Comparison of ENCODE assay signal across 1 cellular context in the genomic region with DNA sequence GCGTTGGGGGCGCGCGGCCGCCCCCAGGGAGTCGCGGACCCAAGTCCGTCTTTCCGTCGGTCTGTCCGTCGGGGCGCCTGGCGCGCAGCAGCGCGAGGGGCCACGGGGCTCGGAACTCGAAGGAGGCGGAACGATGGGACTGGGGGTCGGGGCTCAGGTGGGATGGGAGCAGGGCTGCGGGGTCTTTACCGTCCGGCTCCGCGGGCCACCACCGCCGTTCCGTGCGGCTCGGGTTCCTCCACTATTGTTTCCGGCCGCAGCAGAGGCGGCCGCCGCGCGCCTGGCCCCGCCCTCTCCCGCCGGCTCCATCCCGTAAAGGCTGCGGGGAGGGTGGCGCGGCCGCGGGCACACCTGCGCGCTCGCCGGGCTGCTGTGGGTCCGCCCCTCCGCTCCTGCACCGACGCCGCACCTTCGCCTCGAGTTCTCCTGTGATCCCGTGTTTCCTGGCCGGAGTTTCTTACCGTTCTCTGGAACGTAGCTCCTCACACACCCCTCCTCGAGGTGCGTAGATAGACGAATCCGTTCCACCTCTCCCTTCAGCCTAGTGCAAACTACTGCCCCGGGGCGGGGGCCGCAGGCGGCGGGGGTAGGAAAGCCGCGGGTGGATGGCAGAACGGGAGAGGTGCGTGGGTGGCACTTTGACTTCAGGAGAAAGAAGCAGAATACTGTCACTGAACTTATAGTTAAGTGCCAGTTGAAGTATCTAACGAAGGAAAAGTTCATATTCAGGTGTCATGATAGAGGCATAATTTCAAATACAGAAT.
A peak's percentile ranks its signal among the peaks of the same experiment; 100 is the strongest.
TF ChIP-seq lines count a peak whose summit lies in the region.

A gene (minus strand): TSS at position 243 of the 764 bp plus-strand sequence. CDS start 1,038 bp downstream, outside the sequence.

TF ChIP-seq in HepG2, 621 proteins besides CTCF, POLR2A, EP300 and RAD21 (continued from another document and continues in another):
- TF ChIP-seq, protein P1, sequence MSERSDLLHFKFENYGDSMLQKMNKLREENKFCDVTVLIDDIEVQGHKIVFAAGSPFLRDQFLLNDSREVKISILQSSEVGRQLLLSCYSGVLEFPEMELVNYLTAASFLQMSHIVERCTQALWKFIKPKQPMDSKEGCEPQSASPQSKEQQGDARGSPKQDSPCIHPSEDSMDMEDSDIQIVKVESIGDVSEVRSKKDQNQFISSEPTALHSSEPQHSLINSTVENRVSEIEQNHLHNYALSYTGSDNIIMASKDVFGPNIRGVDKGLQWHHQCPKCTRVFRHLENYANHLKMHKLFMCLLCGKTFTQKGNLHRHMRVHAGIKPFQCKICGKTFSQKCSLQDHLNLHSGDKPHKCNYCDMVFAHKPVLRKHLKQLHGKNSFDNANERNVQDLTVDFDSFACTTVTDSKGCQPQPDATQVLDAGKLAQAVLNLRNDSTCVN (CRISPR knock-in tag; IDR thresholded peaks at IDR 0.05; ENCODE audit: borderline replicate concordance), result peak; percentile 58; the same call in 1 of the 2 replicates
- TF ChIP-seq ZNF782 (CRISPR knock-in tag; IDR thresholded peaks at IDR 0.05; ENCODE audit: borderline replicate concordance) (no peak), MEIS2 (CRISPR knock-in tag; IDR thresholded peaks at IDR 0.05) (0 out of 2 replicates have a peak, but pooled peaks have one; percentile 34), ZNF430 (CRISPR knock-in tag; IDR thresholded peaks at IDR 0.05) (no peak; the same call in 1 of the 2 replicates), DNMT1 (CRISPR knock-in tag; IDR thresholded peaks at IDR 0.05) (no peak), ZBTB7A (CRISPR knock-in tag; IDR thresholded peaks at IDR 0.05) (peak; percentile 38; the same call in 1 of the 2 replicates), GTF3A (CRISPR knock-in tag; conservative IDR thresholded peaks at IDR 0.05) (no peak), GFI1 (CRISPR knock-in tag; IDR thresholded peaks at IDR 0.05; ENCODE audit: borderline replicate concordance) (peak; percentile 62; the same call in 1 of the 2 replicates), NRL (CRISPR knock-in tag; IDR thresholded peaks at IDR 0.05; ENCODE audit: borderline replicate concordance) (no peak), ARID2 (CRISPR knock-in tag; IDR thresholded peaks at IDR 0.05; ENCODE audit: borderline replicate concordance) (no peak), FIP1L1 (IDR thresholded peaks at IDR 0.05; ENCODE audit: borderline replicate concordance, insufficient read depth, low read depth, low read length) (no peak), AGO2 (optimal IDR thresholded peaks at IDR 0.05; ENCODE audit: low read depth, low read length) (peak; percentile 53), RXRB (CRISPR knock-in tag; IDR thresholded peaks at IDR 0.05; ENCODE audit: borderline replicate concordance) (no peak), ZNF460 (CRISPR knock-in tag; IDR thresholded peaks at IDR 0.05; ENCODE audit: borderline replicate concordance) (no peak), HDAC2 (CRISPR knock-in tag; IDR thresholded peaks at IDR 0.05) (no peak), SRSF4 (IDR thresholded peaks at IDR 0.05; ENCODE audit: low read depth, low read length, poor library complexity, severe bottlenecking) (no peak), MBNL3 (CRISPR knock-in tag; conservative IDR thresholded peaks at IDR 0.05) (no peak), ZFP36 (IDR thresholded peaks at IDR 0.05; ENCODE audit: borderline replicate concordance, low read depth, low read length, partially characterized antibody) (no peak), HOXA7 (CRISPR knock-in tag; IDR thresholded peaks at IDR 0.05) (no peak), HOXA3 (CRISPR knock-in tag; IDR thresholded peaks at IDR 0.05) (peak; percentile 9; the same call in 1 of the 2 replicates), ISX (CRISPR knock-in tag; conservative IDR thresholded peaks at IDR 0.05) (no peak), IKZF1 (IDR thresholded peaks at IDR 0.05) (no peak), ZFP36L1 (CRISPR knock-in tag; IDR thresholded peaks at IDR 0.05) (no peak; the same call in 1 of the 2 replicates), NFYB (CRISPR knock-in tag; IDR thresholded peaks at IDR 0.05) (no peak; the same call in 1 of the 2 replicates), ZNF773 (CRISPR knock-in tag; IDR thresholded peaks at IDR 0.05; ENCODE audit: borderline replicate concordance) (no peak), FOXO1 (CRISPR knock-in tag; IDR thresholded peaks at IDR 0.05) (no peak), ZNF563 (CRISPR knock-in tag; IDR thresholded peaks at IDR 0.05) (peak; percentile 61; the same call in 1 of the 2 replicates), EHMT2 (IDR thresholded peaks at IDR 0.05; ENCODE audit: borderline replicate concordance, low read depth, low read length) (no peak), TARDBP (CRISPR knock-in tag; IDR thresholded peaks at IDR 0.05) (peak; percentile 60; the same call in 1 of the 2 replicates), ZSCAN21 (CRISPR knock-in tag; IDR thresholded peaks at IDR 0.05; ENCODE audit: borderline replicate concordance) (peak; percentile 74)
- TF ChIP-seq, protein P2, sequence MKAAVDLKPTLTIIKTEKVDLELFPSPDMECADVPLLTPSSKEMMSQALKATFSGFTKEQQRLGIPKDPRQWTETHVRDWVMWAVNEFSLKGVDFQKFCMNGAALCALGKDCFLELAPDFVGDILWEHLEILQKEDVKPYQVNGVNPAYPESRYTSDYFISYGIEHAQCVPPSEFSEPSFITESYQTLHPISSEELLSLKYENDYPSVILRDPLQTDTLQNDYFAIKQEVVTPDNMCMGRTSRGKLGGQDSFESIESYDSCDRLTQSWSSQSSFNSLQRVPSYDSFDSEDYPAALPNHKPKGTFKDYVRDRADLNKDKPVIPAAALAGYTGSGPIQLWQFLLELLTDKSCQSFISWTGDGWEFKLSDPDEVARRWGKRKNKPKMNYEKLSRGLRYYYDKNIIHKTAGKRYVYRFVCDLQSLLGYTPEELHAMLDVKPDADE (CRISPR knock-in tag; IDR thresholded peaks at IDR 0.05), result 0 out of 2 replicates have a peak, but pooled peaks have one; percentile 40
- TF ChIP-seq, protein P3, sequence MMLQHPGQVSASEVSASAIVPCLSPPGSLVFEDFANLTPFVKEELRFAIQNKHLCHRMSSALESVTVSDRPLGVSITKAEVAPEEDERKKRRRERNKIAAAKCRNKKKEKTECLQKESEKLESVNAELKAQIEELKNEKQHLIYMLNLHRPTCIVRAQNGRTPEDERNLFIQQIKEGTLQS (CRISPR knock-in tag; IDR thresholded peaks at IDR 0.05), result no peak
- TF ChIP-seq, protein P4, sequence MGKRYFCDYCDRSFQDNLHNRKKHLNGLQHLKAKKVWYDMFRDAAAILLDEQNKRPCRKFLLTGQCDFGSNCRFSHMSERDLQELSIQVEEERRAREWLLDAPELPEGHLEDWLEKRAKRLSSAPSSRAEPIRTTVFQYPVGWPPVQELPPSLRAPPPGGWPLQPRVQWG (CRISPR knock-in tag; IDR thresholded peaks at IDR 0.05; ENCODE audit: borderline replicate concordance, low read depth), result no peak
- TF ChIP-seq, protein P5, sequence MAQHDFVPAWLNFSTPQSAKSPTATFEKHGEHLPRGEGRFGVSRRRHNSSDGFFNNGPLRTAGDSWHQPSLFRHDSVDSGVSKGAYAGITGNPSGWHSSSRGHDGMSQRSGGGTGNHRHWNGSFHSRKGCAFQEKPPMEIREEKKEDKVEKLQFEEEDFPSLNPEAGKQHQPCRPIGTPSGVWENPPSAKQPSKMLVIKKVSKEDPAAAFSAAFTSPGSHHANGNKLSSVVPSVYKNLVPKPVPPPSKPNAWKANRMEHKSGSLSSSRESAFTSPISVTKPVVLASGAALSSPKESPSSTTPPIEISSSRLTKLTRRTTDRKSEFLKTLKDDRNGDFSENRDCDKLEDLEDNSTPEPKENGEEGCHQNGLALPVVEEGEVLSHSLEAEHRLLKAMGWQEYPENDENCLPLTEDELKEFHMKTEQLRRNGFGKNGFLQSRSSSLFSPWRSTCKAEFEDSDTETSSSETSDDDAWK (CRISPR knock-in tag; IDR thresholded peaks at IDR 0.05), result no peak
- TF ChIP-seq, protein P6, sequence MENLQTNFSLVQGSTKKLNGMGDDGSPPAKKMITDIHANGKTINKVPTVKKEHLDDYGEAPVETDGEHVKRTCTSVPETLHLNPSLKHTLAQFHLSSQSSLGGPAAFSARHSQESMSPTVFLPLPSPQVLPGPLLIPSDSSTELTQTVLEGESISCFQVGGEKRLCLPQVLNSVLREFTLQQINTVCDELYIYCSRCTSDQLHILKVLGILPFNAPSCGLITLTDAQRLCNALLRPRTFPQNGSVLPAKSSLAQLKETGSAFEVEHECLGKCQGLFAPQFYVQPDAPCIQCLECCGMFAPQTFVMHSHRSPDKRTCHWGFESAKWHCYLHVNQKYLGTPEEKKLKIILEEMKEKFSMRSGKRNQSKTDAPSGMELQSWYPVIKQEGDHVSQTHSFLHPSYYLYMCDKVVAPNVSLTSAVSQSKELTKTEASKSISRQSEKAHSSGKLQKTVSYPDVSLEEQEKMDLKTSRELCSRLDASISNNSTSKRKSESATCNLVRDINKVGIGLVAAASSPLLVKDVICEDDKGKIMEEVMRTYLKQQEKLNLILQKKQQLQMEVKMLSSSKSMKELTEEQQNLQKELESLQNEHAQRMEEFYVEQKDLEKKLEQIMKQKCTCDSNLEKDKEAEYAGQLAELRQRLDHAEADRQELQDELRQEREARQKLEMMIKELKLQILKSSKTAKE (CRISPR knock-in tag; IDR thresholded peaks at IDR 0.05; ENCODE audit: borderline replicate concordance), result no peak
- TF ChIP-seq, protein P7, sequence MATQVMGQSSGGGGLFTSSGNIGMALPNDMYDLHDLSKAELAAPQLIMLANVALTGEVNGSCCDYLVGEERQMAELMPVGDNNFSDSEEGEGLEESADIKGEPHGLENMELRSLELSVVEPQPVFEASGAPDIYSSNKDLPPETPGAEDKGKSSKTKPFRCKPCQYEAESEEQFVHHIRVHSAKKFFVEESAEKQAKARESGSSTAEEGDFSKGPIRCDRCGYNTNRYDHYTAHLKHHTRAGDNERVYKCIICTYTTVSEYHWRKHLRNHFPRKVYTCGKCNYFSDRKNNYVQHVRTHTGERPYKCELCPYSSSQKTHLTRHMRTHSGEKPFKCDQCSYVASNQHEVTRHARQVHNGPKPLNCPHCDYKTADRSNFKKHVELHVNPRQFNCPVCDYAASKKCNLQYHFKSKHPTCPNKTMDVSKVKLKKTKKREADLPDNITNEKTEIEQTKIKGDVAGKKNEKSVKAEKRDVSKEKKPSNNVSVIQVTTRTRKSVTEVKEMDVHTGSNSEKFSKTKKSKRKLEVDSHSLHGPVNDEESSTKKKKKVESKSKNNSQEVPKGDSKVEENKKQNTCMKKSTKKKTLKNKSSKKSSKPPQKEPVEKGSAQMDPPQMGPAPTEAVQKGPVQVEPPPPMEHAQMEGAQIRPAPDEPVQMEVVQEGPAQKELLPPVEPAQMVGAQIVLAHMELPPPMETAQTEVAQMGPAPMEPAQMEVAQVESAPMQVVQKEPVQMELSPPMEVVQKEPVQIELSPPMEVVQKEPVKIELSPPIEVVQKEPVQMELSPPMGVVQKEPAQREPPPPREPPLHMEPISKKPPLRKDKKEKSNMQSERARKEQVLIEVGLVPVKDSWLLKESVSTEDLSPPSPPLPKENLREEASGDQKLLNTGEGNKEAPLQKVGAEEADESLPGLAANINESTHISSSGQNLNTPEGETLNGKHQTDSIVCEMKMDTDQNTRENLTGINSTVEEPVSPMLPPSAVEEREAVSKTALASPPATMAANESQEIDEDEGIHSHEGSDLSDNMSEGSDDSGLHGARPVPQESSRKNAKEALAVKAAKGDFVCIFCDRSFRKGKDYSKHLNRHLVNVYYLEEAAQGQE (IDR thresholded peaks at IDR 0.05; ENCODE audit: borderline replicate concordance in 1 of 2, low read depth in 1 of 2, low read length in 2 of 2), result no peak
- TF ChIP-seq, protein P8, sequence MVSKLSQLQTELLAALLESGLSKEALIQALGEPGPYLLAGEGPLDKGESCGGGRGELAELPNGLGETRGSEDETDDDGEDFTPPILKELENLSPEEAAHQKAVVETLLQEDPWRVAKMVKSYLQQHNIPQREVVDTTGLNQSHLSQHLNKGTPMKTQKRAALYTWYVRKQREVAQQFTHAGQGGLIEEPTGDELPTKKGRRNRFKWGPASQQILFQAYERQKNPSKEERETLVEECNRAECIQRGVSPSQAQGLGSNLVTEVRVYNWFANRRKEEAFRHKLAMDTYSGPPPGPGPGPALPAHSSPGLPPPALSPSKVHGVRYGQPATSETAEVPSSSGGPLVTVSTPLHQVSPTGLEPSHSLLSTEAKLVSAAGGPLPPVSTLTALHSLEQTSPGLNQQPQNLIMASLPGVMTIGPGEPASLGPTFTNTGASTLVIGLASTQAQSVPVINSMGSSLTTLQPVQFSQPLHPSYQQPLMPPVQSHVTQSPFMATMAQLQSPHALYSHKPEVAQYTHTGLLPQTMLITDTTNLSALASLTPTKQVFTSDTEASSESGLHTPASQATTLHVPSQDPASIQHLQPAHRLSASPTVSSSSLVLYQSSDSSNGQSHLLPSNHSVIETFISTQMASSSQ (IDR thresholded peaks at IDR 0.05; ENCODE audit: low read depth), result no peak
- TF ChIP-seq, protein P8 (CRISPR knock-in tag; IDR thresholded peaks at IDR 0.05; ENCODE audit: borderline replicate concordance), result peak; percentile 37; the same call in 1 of the 2 replicates
- TF ChIP-seq, protein P9, sequence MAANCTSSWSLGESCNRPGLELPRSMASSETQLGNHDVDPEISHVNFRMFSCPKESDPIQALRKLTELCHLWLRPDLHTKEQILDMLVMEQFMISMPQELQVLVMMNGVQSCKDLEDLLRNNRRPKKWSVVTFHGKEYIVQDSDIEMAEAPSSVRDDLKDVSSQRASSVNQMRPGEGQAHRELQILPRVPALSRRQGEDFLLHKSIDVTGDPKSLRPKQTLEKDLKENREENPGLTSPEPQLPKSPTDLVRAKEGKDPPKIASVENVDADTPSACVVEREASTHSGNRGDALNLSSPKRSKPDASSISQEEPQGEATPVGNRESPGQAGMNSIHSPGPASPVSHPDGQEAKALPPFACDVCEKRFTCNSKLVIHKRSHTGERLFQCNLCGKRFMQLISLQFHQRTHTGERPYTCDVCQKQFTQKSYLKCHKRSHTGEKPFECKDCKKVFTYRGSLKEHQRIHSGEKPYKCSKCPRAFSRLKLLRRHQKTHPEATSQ (CRISPR knock-in tag; IDR thresholded peaks at IDR 0.05; ENCODE audit: borderline replicate concordance), result peak; percentile 15; the same call in 1 of the 2 replicates
